In genomic region chr19:10292789-10293636, GRCh38 we compare ENCODE assay signal across 2 cellular contexts.
TF ChIP-seq lines count a peak whose summit lies in the region.

No MANE protein-coding gene starts in this region.

TF ChIP-seq in SK-N-SH, 30 proteins besides CTCF, POLR2A, EP300 and RAD21:
- TF ChIP-seq NFIC (IDR thresholded peaks at IDR 0.05; ENCODE audit: borderline replicate concordance) (no peak), EZH2phosphoT487 (IDR thresholded peaks at IDR 0.05; ENCODE audit: borderline replicate concordance, low read depth) (no peak), YY1 (IDR thresholded peaks at IDR 0.05; ENCODE audit: low read depth) (no peak), TAF1 (IDR thresholded peaks at IDR 0.05; ENCODE audit: borderline replicate concordance, low read depth, low read length) (no peak), RCOR1 (IDR thresholded peaks at IDR 0.05; ENCODE audit: low read length) (no peak), FOSL2 (IDR thresholded peaks at IDR 0.05; ENCODE audit: borderline replicate concordance, low read depth) (no peak), NRF1 (IDR thresholded peaks at IDR 0.05; ENCODE audit: low read depth, low read length) (no peak)
TF ChIP-seq in SK-N-SH: peak in this region for 0.

TF ChIP-seq in SK-N-SH treated with all-trans-retinoic acid at 6 μM for 48 hours, 23 proteins besides CTCF, POLR2A, EP300 and RAD21:
- TF ChIP-seq ZC3H10 (CRISPR knock-in tag; IDR thresholded peaks at IDR 0.05) (no peak), TOX (CRISPR knock-in tag; IDR thresholded peaks at IDR 0.05; ENCODE audit: borderline replicate concordance) (no peak), ZNF70 (CRISPR knock-in tag; IDR thresholded peaks at IDR 0.05) (no peak), ZNF565 (CRISPR knock-in tag; conservative IDR thresholded peaks at IDR 0.05; ENCODE audit: low read depth) (no peak), CREB5 (CRISPR knock-in tag; IDR thresholded peaks at IDR 0.05; ENCODE audit: low read depth) (no peak)
